Comparison of ENCODE assay signal across 1 cellular context in genomic region chr19:48319647-48320537, GRCh38.
TF ChIP-seq lines count a peak whose summit lies in the region.

No MANE protein-coding gene starts in this region.

TF ChIP-seq in endothelial cell of umbilical vein, 7 proteins besides CTCF, POLR2A, EP300 and RAD21:
- TF ChIP-seq POLR2AphosphoS5 (IDR thresholded peaks at IDR 0.05; ENCODE audit: insufficient read depth, low read depth, low read length) = no peak
- TF ChIP-seq JUN (IDR thresholded peaks at IDR 0.05; ENCODE audit: borderline replicate concordance, insufficient read depth, insufficient read length, low read depth) = no peak
- TF ChIP-seq GATA2 (IDR thresholded peaks at IDR 0.05; ENCODE audit: insufficient read depth, insufficient read length, low read depth, low read length) = no peak
- no peak for TF ChIP-seq MYC (IDR thresholded peaks at IDR 0.05; ENCODE audit: low read depth, low read length)
- TF ChIP-seq FOS (IDR thresholded peaks at IDR 0.05; ENCODE audit: borderline replicate concordance, insufficient read depth, low read length) = no peak
- no peak for TF ChIP-seq EZH2 (IDR thresholded peaks at IDR 0.05; ENCODE audit: borderline replicate concordance, low read depth, low read length, severe bottlenecking)
- TF ChIP-seq MAX (IDR thresholded peaks at IDR 0.05; ENCODE audit: insufficient read depth, insufficient read length) = no peak
